25 cellular contexts compared by ENCODE assay signal in the genomic region with DNA sequence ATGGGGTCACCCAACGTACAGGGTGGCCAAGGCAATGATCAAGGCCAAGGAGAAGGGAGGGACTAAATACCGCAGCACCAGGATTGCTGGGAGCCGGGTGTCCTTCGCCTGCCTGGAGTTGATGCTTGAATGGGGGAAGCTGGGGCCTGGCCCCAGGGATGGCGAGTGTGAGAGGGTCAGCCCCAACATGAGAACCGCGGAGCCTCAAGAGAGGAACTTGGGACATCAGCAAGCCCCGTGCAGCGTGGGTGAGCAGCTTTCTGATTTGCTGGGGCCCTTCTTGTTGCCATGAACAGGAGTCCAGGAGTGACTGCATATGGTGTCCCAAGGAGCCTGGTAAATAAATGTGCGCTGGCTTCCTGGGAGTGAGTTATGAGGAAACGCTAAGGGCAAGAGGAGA.
"Had no signal": no experiment of that assay in that cellular context is flagged by ENCODE, and none has a peak within 500 bp of the region (broad histone marks: within the 10 kb centered on the region; RNA-seq: fewer than 3 reads in every experiment).

No MANE protein-coding gene starts in this region.

- H3K36me3 ChIP-seq: neural progenitor cell, ovary, right lobe of liver, sigmoid colon, suprapubic skin, tibial artery, transverse colon, upper lobe of left lung, vagina had no signal

- H3K9me3 ChIP-seq: ovary, psoas muscle, right lobe of liver, sigmoid colon, suprapubic skin, testis, tibial artery, transverse colon, upper lobe of left lung, vagina had no signal

- ATAC-seq: naive thymus-derived CD4-positive, alpha-beta T cell; natural killer cell; psoas muscle; right cardiac atrium; right lobe of liver; stimulated activated memory B cell treated with anti-CD40 and anti-IgM and Interleukin-4, amounts not matched to agents 10 μg/mL and 1 μg/mL and 100 μg/mL, for 72 hours; stimulated activated naive CD8-positive, alpha-beta T cell treated with anti-CD3 and anti-CD28 coated beads, Interleukin-15, amount 100 ng/mL, for 72 hours; stimulated activated naive CD8-positive, alpha-beta T cell treated with anti-CD3 and anti-CD28 coated beads, Interleukin-15, Interleukin-2, amounts not matched to agents 100 U/mL and 50 U/mL, for 24 hours had no signal

- H3K27ac ChIP-seq: neural progenitor cell, ovary, parathyroid adenoma, psoas muscle, right lobe of liver, sigmoid colon, suprapubic skin, testis, tibial artery, transverse colon, upper lobe of left lung, vagina had no signal

- H2AFZ ChIP-seq: neural progenitor cell, parathyroid adenoma had no signal

- H3K9ac ChIP-seq: neural progenitor cell, parathyroid adenoma had no signal

- H3K79me2 ChIP-seq: parathyroid adenoma had no signal

- DNase-seq: naive thymus-derived CD4-positive, alpha-beta T cell; natural killer cell; occipital lobe; ovary; psoas muscle; right cardiac atrium; right lobe of liver; sigmoid colon; small intestine; stimulated activated CD4-positive, alpha-beta T cell treated with anti-CD3 and anti-CD28 coated beads, Interleukin-15, amount 100 ng/mL, for 24 hours; stimulated activated CD4-positive, alpha-beta T cell treated with anti-CD3 and anti-CD28 coated beads, Interleukin-4, amount 100 ng/mL, for 1 hour; stimulated activated CD4-positive, alpha-beta T cell treated with anti-CD3 and anti-CD28 coated beads, Interleukin-4, amount 100 ng/mL, for 4 hours; stimulated activated CD8-positive, alpha-beta memory T cell treated with anti-CD3 and anti-CD28 coated beads, Interleukin-4, amount 100 ng/mL, for 48 hours; stimulated activated naive CD4-positive, alpha-beta T cell; stimulated activated naive CD8-positive, alpha-beta T cell treated with anti-CD3 and anti-CD28 coated beads, Interleukin-15, amount 100 ng/mL, for 72 hours; stimulated activated naive CD8-positive, alpha-beta T cell treated with anti-CD3 and anti-CD28 coated beads, Interleukin-15, Interleukin-2, amounts not matched to agents 100 U/mL and 50 U/mL, for 24 hours; testis; tibial artery; transverse colon; upper lobe of left lung had no signal

- H3K4me1 ChIP-seq: neural progenitor cell, parathyroid adenoma, right lobe of liver, testis, upper lobe of left lung had no signal

- H3K4me3 ChIP-seq: neural progenitor cell, ovary, psoas muscle, right lobe of liver, sigmoid colon, suprapubic skin, testis, tibial artery, transverse colon, upper lobe of left lung, vagina had no signal

- H3K4me2 ChIP-seq: neural progenitor cell had no signal

- H3K27me3 ChIP-seq: neural progenitor cell, ovary, right lobe of liver, sigmoid colon, suprapubic skin, testis, tibial artery, transverse colon, upper lobe of left lung, vagina had no signal
